ENCODE assay signal across 17 cellular contexts in the genomic region with DNA sequence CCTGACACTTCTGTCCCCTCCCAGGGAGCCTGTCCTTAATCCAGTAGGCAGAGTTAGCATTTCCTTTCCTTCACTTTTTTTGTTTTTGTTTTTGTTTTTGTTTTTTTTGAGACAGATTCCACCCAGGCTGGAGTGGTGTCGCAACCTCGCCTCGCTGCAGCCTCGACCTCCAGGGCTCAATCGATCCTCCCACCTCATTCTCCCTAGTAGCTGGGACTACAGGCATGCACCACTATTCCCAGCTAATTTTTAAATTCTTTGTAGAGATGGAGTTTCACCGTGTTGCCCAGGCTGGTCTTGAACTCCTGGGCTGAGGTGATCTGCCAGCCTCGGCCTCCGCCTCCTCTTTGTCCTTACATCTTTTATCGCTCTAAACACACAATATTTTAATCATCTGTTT. TPM values are rescaled to one million over a fixed set of nuclear protein-coding genes. Genes with fewer than 3 reads are reported as not detected.
DNase-seq lines count a peak whose midpoint lies in the region; ATAC-seq and TF ChIP-seq lines count a peak whose summit lies in the region.
"Had no signal": no experiment of that assay in that cellular context is flagged by ENCODE, and none has a peak within 500 bp of the region (broad histone marks: within the 10 kb centered on the region; RNA-seq: fewer than 3 reads in every experiment).

No MANE protein-coding gene starts in this region.

- no peaks in the 10 kb centered on the region for H3K9me3 Mint-ChIP-seq in activated CD8-positive, alpha-beta memory T cell treated with anti-CD3 and anti-CD28 coated beads, Interleukin-2, amount 10 ng/mL, durations not matched to agents 7 days and 5 days (ENCODE audit: low read depth)
- no peaks in the 10 kb centered on the region for H3K9me3 Mint-ChIP-seq in activated CD4-positive, alpha-beta memory T cell treated with anti-CD3 and anti-CD28 coated beads for 36 hours
- no peaks in the 10 kb centered on the region for H3K9me3 Mint-ChIP-seq in stimulated activated naive CD8-positive, alpha-beta T cell treated with anti-CD3 and anti-CD28 coated beads, Interleukin-15, amount 100 ng/mL, for 72 hours

- H3K4me3 ChIP-seq in fibroblast of villous mesenchyme (ENCODE audit: low read depth, low read length): peak overlapping the region; percentile 2
- H3K4me3 ChIP-seq: thyroid gland had no signal

- intact Hi-C loops in activated CD4-positive, alpha-beta memory T cell treated with anti-CD3 and anti-CD28 coated beads for 36 hours (cut with micrococcal nuclease): no loop called here

- POLR2A ChIA-PET in activated CD4-positive, alpha-beta memory T cell treated with anti-CD3 and anti-CD28 coated beads for 36 hours (lab: Charles Lee): interaction anchor here (3.6 to 4.4 kb wide), 2 partner anchors 15 to 24 kb away, joined by 13 to 24 read pairs; a partner anchor contains a TSS

- peaks cover 52% of the 10 kb centered on the region for H3K36me3 Mint-ChIP-seq in activated CD8-positive, alpha-beta memory T cell treated with anti-CD3 and anti-CD28 coated beads, Interleukin-2, amount 10 ng/mL, durations not matched to agents 7 days and 5 days
- peaks cover 27% of the 10 kb centered on the region for H3K36me3 Mint-ChIP-seq in activated CD4-positive, alpha-beta memory T cell treated with anti-CD3 and anti-CD28 coated beads for 36 hours

- no peaks in the 10 kb centered on the region for H3K27me3 Mint-ChIP-seq in activated CD8-positive, alpha-beta memory T cell treated with anti-CD3 and anti-CD28 coated beads, Interleukin-2, amount 10 ng/mL, durations not matched to agents 7 days and 5 days
- no peaks in the 10 kb centered on the region for H3K27me3 Mint-ChIP-seq in activated CD4-positive, alpha-beta memory T cell treated with anti-CD3 and anti-CD28 coated beads for 36 hours
- H3K27me3 Mint-ChIP-seq in stimulated activated naive CD8-positive, alpha-beta T cell treated with anti-CD3 and anti-CD28 coated beads, Interleukin-15, amount 100 ng/mL, for 72 hours: no peaks in the 10 kb centered on the region

- no peak for ATAC-seq in activated CD8-positive, alpha-beta memory T cell treated with anti-CD3 and anti-CD28 coated beads, Interleukin-2, amount 10 ng/mL, durations not matched to agents 7 days and 5 days
- no peak for ATAC-seq in stimulated activated naive CD8-positive, alpha-beta T cell treated with anti-CD3 and anti-CD28 coated beads, Interleukin-15, amount 100 ng/mL, for 72 hours
- no peak for ATAC-seq in GM21423 (IDR thresholded peaks at IDR 0.05; ENCODE audit: unreplicated experiment)
- ATAC-seq: sciatic nerve had no signal

- H3K4me1 Mint-ChIP-seq in activated CD8-positive, alpha-beta memory T cell treated with anti-CD3 and anti-CD28 coated beads, Interleukin-2, amount 10 ng/mL, durations not matched to agents 7 days and 5 days: peaks cover 60% of the 10 kb centered on the region
- peaks cover 59% of the 10 kb centered on the region for H3K4me1 Mint-ChIP-seq in activated CD4-positive, alpha-beta memory T cell treated with anti-CD3 and anti-CD28 coated beads for 36 hours (ENCODE audit: low read depth)
- peaks cover 82% of the 10 kb centered on the region for H3K4me1 Mint-ChIP-seq in stimulated activated naive CD8-positive, alpha-beta T cell treated with anti-CD3 and anti-CD28 coated beads, Interleukin-15, amount 100 ng/mL, for 72 hours

- TF ChIP-seq CTCF in fibroblast of villous mesenchyme (IDR thresholded peaks at IDR 0.05; ENCODE audit: insufficient read depth, low read depth, low read length): no peak

- H3K4me3 Mint-ChIP-seq in activated CD8-positive, alpha-beta memory T cell treated with anti-CD3 and anti-CD28 coated beads, Interleukin-2, amount 10 ng/mL, durations not matched to agents 7 days and 5 days: peak overlapping the region; percentile 100
- H3K4me3 Mint-ChIP-seq in activated CD4-positive, alpha-beta memory T cell treated with anti-CD3 and anti-CD28 coated beads for 36 hours: peak overlapping the region; percentile 35
- H3K4me3 Mint-ChIP-seq in stimulated activated naive CD8-positive, alpha-beta T cell treated with anti-CD3 and anti-CD28 coated beads, Interleukin-15, amount 100 ng/mL, for 72 hours: peak overlapping the region; percentile 37 to 48

- CTCF ChIA-PET in activated CD8-positive, alpha-beta memory T cell treated with anti-CD3 and anti-CD28 coated beads, Interleukin-2, amount 10 ng/mL, durations not matched to agents 7 days and 5 days (lab: Charles Lee): interaction anchor here (1.0 to 15.6 kb wide), 8 partner anchors 10 to 111 kb away, joined by 3 to 206 read pairs (median 20); a partner anchor contains a TSS
- CTCF ChIA-PET in activated CD4-positive, alpha-beta memory T cell treated with anti-CD3 and anti-CD28 coated beads for 36 hours (lab: Charles Lee): interaction anchor here (1.3 to 14.9 kb wide), 4 partner anchors 7 to 39 kb away, joined by 8 to 176 read pairs (median 22); no protein-coding TSS in a partner anchor

- peak overlapping the region; percentile 88 for H3K27ac Mint-ChIP-seq in activated CD8-positive, alpha-beta memory T cell treated with anti-CD3 and anti-CD28 coated beads, Interleukin-2, amount 10 ng/mL, durations not matched to agents 7 days and 5 days
- H3K27ac Mint-ChIP-seq in activated CD4-positive, alpha-beta memory T cell treated with anti-CD3 and anti-CD28 coated beads for 36 hours: peak overlapping the region; percentile 85
- H3K27ac Mint-ChIP-seq in stimulated activated naive CD8-positive, alpha-beta T cell treated with anti-CD3 and anti-CD28 coated beads, Interleukin-15, amount 100 ng/mL, for 72 hours: peak overlapping the region; percentile 89 to 94

- no peak for DNase-seq in activated CD8-positive, alpha-beta memory T cell treated with anti-CD3 and anti-CD28 coated beads, Interleukin-2, amount 10 ng/mL, durations not matched to agents 7 days and 5 days
- DNase-seq in activated CD8-positive, alpha-beta memory T cell treated with anti-CD3 and anti-CD28 coated beads, Interleukin-2, amount 50 U/mL, for 48 hours: no peak
- no peak for DNase-seq in activated CD4-positive, alpha-beta memory T cell treated with anti-CD3 and anti-CD28 coated beads for 36 hours
- DNase-seq in fibroblast of villous mesenchyme (ENCODE audit: low read depth) (no peak), NCI-H1436 treated with DMSO at 0.1 percent for 48 hours (lab: John Stamatoyannopoulos, UW) (no peak), HuH-7 (ENCODE audit: low spot score) (no peak)
- DNase-seq in stimulated activated naive CD8-positive, alpha-beta T cell treated with anti-CD3 and anti-CD28 coated beads, Interleukin-15, amount 100 ng/mL, for 72 hours: no peak
- DNase-seq: cortex of kidney, DMS53, NCI-H1105 treated with DMSO at 0.1 percent for 48 hours, NCI-H526 treated with DMSO at 0.1 percent for 48 hours, SHP77 treated with DMSO at 0.1 percent for 48 hours, thyroid gland had no signal

RNA-seq across cellular contexts. Expression of a gene that starts 4.0 kb away (rescaled TPM):
- 100 to 1,000 TPM; 284 to 377 TPM for total RNA-seq in activated CD8-positive, alpha-beta memory T cell treated with anti-CD3 and anti-CD28 coated beads, Interleukin-2, amount 10 ng/mL, durations not matched to agents 7 days and 5 days
- total RNA-seq in activated CD4-positive, alpha-beta memory T cell treated with anti-CD3 and anti-CD28 coated beads for 36 hours: 100 to 1,000 TPM; 136 TPM
- 18.0 and 20.7 TPM in 2 replicates for total RNA-seq in fibroblast of villous mesenchyme

RNA-seq across cellular contexts. Expression of a gene that starts 15.4 kb away (rescaled TPM):
- total RNA-seq in activated CD8-positive, alpha-beta memory T cell treated with anti-CD3 and anti-CD28 coated beads, Interleukin-2, amount 10 ng/mL, durations not matched to agents 7 days and 5 days: 10 to 100 TPM; 36.7 to 51.7 TPM
- total RNA-seq in activated CD4-positive, alpha-beta memory T cell treated with anti-CD3 and anti-CD28 coated beads for 36 hours: 1 to 10 TPM; 6.5 to 7.0 TPM
- total RNA-seq in fibroblast of villous mesenchyme: 0.32 TPM in 1 of 2 replicates, not detected in the other
- total RNA-seq: H4 had no signal

RNA-seq across cellular contexts. Expression of a gene that starts 23.7 kb away (rescaled TPM):
- 10 to 100 TPM; 34.1 to 34.5 TPM for total RNA-seq in activated CD8-positive, alpha-beta memory T cell treated with anti-CD3 and anti-CD28 coated beads, Interleukin-2, amount 10 ng/mL, durations not matched to agents 7 days and 5 days
- total RNA-seq in activated CD4-positive, alpha-beta memory T cell treated with anti-CD3 and anti-CD28 coated beads for 36 hours: 10 to 100 TPM; 42.9 to 46.9 TPM
- 32.0 and 34.8 TPM in 2 replicates for total RNA-seq in fibroblast of villous mesenchyme

RNA-seq across cellular contexts. Expression of a gene that starts 39.7 kb away (rescaled TPM):
- not detected for total RNA-seq in activated CD8-positive, alpha-beta memory T cell treated with anti-CD3 and anti-CD28 coated beads, Interleukin-2, amount 10 ng/mL, durations not matched to agents 7 days and 5 days
- total RNA-seq in activated CD4-positive, alpha-beta memory T cell treated with anti-CD3 and anti-CD28 coated beads for 36 hours: not detected
- total RNA-seq in fibroblast of villous mesenchyme: not detected in 2 replicates
- total RNA-seq: H4, HT1080, thyroid gland had no signal

Comparison
In these comparisons a context has a peak if more than half of its experiments do, and no peak if none do; other contexts are left out.
1. H3K4me3 Mint-ChIP-seq: peak in every context shown above with its lines; median percentile 100 in activated CD8-positive, alpha-beta memory T cell treated with anti-CD3 and anti-CD28 coated beads, Interleukin-2, amount 10 ng/mL, durations not matched to agents 7 days and 5 days; 42 in stimulated activated naive CD8-positive, alpha-beta T cell treated with anti-CD3 and anti-CD28 coated beads, Interleukin-15, amount 100 ng/mL, for 72 hours; 35 in activated CD4-positive, alpha-beta memory T cell treated with anti-CD3 and anti-CD28 coated beads for 36 hours.
2. RNA of a gene that starts 15.4 kb away (total RNA-seq): 36.7 to 51.7 TPM in activated CD8-positive, alpha-beta memory T cell treated with anti-CD3 and anti-CD28 coated beads, Interleukin-2, amount 10 ng/mL, durations not matched to agents 7 days and 5 days; 6.5 to 7.0 TPM in activated CD4-positive, alpha-beta memory T cell treated with anti-CD3 and anti-CD28 coated beads for 36 hours and 0.32 TPM in fibroblast of villous mesenchyme; every median in the first group is over 4 times any median in the second.
3. Peak in every context shown above with its lines, with median percentiles within 50 percentile points of each other: H3K27ac Mint-ChIP-seq.